ENCODE assay signal across 22 cellular contexts in the genomic region with DNA sequence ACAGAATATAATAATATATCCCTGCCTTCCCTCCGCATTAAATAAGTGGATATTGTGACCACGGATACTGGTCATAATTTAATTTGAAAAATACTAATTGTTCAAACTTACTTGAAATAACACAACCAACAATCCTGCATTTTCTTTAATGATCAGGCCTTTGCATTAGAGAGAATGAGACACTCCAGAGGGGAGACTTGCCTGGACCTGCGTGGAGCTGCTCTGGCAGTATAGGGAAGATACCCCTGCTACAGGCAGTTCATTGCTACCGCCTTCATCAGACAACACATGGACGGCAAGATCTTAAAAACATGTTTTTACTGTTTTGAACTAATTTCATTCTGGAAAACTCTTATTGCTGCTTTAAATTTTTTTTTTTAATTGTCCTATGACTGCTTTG.
DNase-seq lines count a peak whose midpoint lies in the region; ATAC-seq and TF ChIP-seq lines count a peak whose summit lies in the region.
"Had no signal": no experiment of that assay in that cellular context is flagged by ENCODE, and none has a peak within 500 bp of the region (broad histone marks: within the 10 kb centered on the region; RNA-seq: fewer than 3 reads in every experiment).

No MANE protein-coding gene starts in this region.

- no peak for TF ChIP-seq POLR2A in breast epithelium (IDR thresholded peaks at IDR 0.05)

- H3K4me1 ChIP-seq in breast epithelium (no peaks in the 10 kb centered on the region), RWPE2 (ENCODE audit: insufficient read depth, poor library complexity, severe bottlenecking) (peaks cover 18% of the 10 kb centered on the region)
- H3K4me1 ChIP-seq: BLaER1, SJSA1 had no signal

- no peaks in the 10 kb centered on the region for H3K27me3 Mint-ChIP-seq in MCF 10A (ENCODE audit: insufficient read depth, unreplicated experiment)
- H3K27me3 Mint-ChIP-seq: CD4-positive, CD25-positive, alpha-beta regulatory T cell had no signal

- H3K27ac ChIP-seq in breast epithelium = no peak overlapping the region
- H3K27ac ChIP-seq in RWPE2 (ENCODE audit: poor library complexity, severe bottlenecking) = peak overlapping the region; percentile 38
- H3K27ac ChIP-seq in epithelial cell of prostate = peak overlapping the region; percentile 42
- H3K27ac ChIP-seq: BLaER1, PC-9, SJSA1 had no signal

- H3K4me1 Mint-ChIP-seq in MCF 10A (ENCODE audit: insufficient read depth, unreplicated experiment) = peaks cover 60% of the 10 kb centered on the region

- H3K4me3 Mint-ChIP-seq in MCF 10A (ENCODE audit: unreplicated experiment) = no peak overlapping the region
- H3K4me3 Mint-ChIP-seq: CD4-positive, CD25-positive, alpha-beta regulatory T cell had no signal

- TF ChIP-seq CTCF in MCF 10A (IDR thresholded peaks at IDR 0.05; ENCODE audit: unreplicated experiment) (no peak), breast epithelium (IDR thresholded peaks at IDR 0.05) (no peak), RWPE2 (IDR thresholded peaks at IDR 0.05; ENCODE audit: poor library complexity, severe bottlenecking) (no peak), foreskin fibroblast (IDR thresholded peaks at IDR 0.05; ENCODE audit: low read depth, low read length) (no peak)

- ATAC-seq in RWPE2 (ENCODE audit: low read depth) = peak; percentile 52; the same call in 2 of the 3 replicates
- ATAC-seq in GM19397 (IDR thresholded peaks at IDR 0.05; ENCODE audit: unreplicated experiment) = no peak
- ATAC-seq: HCT116 had no signal

- H3K27ac Mint-ChIP-seq in MCF 10A (ENCODE audit: low read depth, unreplicated experiment) = peak overlapping the region; percentile 85
- H3K27ac Mint-ChIP-seq: CD4-positive, CD25-positive, alpha-beta regulatory T cell had no signal

- H3K36me3 ChIP-seq in breast epithelium (no peaks in the 10 kb centered on the region), RWPE2 (ENCODE audit: low read depth) (no peaks in the 10 kb centered on the region)
- H3K36me3 ChIP-seq: BLaER1, SJSA1 had no signal

- BruUV-seq in MCF 10A (replicated peaks; lab: Mats Ljungman, UMichigan) = no TSS peak

- H3K27me3 ChIP-seq in breast epithelium = no peaks in the 10 kb centered on the region
- no peaks in the 10 kb centered on the region for H3K27me3 ChIP-seq in RWPE2 (ENCODE audit: insufficient read depth, poor library complexity, severe bottlenecking)
- H3K27me3 ChIP-seq: BLaER1, SJSA1 had no signal

- intact Hi-C loops in MCF 10A (cut with micrococcal nuclease) (no loop called here), breast epithelium (cut with DNase I; ENCODE audit: low total_unique reads) (no loop called here)

- no peaks in the 10 kb centered on the region for H3K36me3 Mint-ChIP-seq in MCF 10A (ENCODE audit: insufficient read depth, unreplicated experiment)
- H3K36me3 Mint-ChIP-seq: CD4-positive, CD25-positive, alpha-beta regulatory T cell had no signal

- no peaks in the 10 kb centered on the region for H3K9me3 Mint-ChIP-seq in MCF 10A (ENCODE audit: unreplicated experiment)

- H3K4me3 ChIP-seq in breast epithelium (no peak overlapping the region), RWPE2 (ENCODE audit: severe bottlenecking) (no peak overlapping the region), foreskin fibroblast (ENCODE audit: low read depth in 1 of 2, low read length in 2 of 2) (no peak overlapping the region)
- H3K4me3 ChIP-seq: BLaER1, PC-9, SJSA1 had no signal

- H3K9me3 ChIP-seq in breast epithelium (no peaks in the 10 kb centered on the region), RWPE2 (ENCODE audit: severe bottlenecking) (no peaks in the 10 kb centered on the region)
- H3K9me3 ChIP-seq: BLaER1, SJSA1 had no signal

- DNase-seq in MCF 10A (ENCODE audit: unreplicated experiment) = no peak
- no peak for DNase-seq in breast epithelium (ENCODE audit: low spot score in 2 of 2)
- no peak for DNase-seq in RWPE2 (ENCODE audit: low spot score)
- DNase-seq in epithelial cell of prostate (ENCODE audit: low read depth, low spot score) = no peak
- DNase-seq in foreskin fibroblast = no peak
- DNase-seq in stimulated activated CD4-positive, alpha-beta T cell treated with anti-CD3 and anti-CD28 coated beads, Interleukin-4, amount 100 ng/mL, for 24 hours = no peak
- DNase-seq in AG08396 (ENCODE audit: low spot score) = no peak
- DNase-seq: 8988T; ACHN; CD4-positive, CD25-positive, alpha-beta regulatory T cell; DMS79; GF-D8; MV-4-11; NCI-H1694; NCI-H446; NCI-H82; PC-9; Right ventricle myocardium superior had no signal

- POLR2A ChIA-PET in MCF 10A (lab: Yijun Ruan, JAX) = no interaction called here

- CTCF ChIA-PET in MCF 10A (lab: Yijun Ruan, JAX) = interaction anchor here (0.5 to 0.9 kb wide), 2 partner anchors 23 to 65 kb away, joined by 3 read pairs; no protein-coding TSS in a partner anchor

Comparison
In these comparisons a context has a peak if more than half of its experiments do, and no peak if none do; other contexts are left out.
1. H3K27ac ChIP-seq: peak in RWPE2 (single experiment) and epithelial cell of prostate (single experiment); none in breast epithelium (0 of 2).